1 cellular context compared by ENCODE assay signal in the genomic region with DNA sequence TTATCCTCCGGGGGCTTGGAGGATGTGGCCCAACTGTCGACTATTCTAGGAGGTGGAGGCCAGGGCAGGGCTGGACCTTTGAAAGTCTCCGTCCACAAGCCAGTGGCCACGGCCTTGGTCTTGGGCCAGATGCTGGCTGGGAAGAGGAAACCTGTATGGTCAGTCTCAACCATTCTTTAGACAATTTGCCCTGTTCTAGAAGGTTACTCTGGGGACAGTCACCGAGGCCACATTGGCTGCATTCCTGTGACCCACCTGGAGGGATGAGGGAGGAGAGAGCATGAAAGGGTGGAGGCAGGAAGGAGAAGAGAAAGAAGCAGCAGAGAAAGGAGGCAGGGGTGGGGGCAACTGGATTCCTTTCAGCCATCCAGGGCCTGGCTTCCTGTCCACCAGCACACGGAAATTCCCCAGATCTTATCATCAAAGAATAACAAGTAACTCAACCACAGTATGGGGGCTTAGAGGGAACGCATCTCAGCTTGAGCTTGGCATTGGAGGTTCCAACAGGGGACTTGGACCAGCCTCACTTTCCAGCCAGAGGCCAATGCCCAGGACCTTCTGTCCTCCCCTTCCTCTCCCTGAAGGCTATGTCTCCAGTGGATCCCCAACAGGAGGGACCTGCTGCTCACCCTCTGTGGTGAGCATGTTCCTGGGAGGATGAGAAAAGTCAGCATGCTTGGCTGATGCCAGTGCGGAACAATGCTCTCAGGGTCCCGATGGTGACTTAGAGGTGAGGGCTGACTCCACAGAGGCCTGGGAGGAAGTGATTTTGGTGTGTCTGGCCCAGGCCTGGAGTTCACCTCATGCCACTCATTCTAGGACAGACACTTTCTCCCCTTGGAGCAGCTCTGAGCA.
TF ChIP-seq lines count a peak whose summit lies in the region.

No MANE protein-coding gene starts in this region.

TF ChIP-seq in HepG2, 621 proteins besides CTCF, POLR2A, EP300 and RAD21 (continued from another document and continues in another):
- TF ChIP-seq, protein P1, sequence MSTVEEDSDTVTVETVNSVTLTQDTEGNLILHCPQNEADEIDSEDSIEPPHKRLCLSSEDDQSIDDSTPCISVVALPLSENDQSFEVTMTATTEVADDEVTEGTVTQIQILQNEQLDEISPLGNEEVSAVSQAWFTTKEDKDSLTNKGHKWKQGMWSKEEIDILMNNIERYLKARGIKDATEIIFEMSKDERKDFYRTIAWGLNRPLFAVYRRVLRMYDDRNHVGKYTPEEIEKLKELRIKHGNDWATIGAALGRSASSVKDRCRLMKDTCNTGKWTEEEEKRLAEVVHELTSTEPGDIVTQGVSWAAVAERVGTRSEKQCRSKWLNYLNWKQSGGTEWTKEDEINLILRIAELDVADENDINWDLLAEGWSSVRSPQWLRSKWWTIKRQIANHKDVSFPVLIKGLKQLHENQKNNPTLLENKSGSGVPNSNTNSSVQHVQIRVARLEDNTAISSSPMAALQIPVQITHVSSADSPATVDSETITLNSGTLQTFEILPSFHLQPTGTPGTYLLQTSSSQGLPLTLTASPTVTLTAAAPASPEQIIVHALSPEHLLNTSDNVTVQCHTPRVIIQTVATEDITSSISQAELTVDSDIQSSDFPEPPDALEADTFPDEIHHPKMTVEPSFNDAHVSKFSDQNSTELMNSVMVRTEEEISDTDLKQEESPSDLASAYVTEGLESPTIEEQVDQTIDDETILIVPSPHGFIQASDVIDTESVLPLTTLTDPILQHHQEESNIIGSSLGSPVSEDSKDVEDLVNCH (CRISPR knock-in tag; IDR thresholded peaks at IDR 0.05): no peak
- no peak for TF ChIP-seq ZKSCAN5 (CRISPR knock-in tag; IDR thresholded peaks at IDR 0.05)
- TF ChIP-seq ZNF83 (CRISPR knock-in tag; IDR thresholded peaks at IDR 0.05; ENCODE audit: borderline replicate concordance): no peak
- no peak for TF ChIP-seq ZNF598 (CRISPR knock-in tag; IDR thresholded peaks at IDR 0.05; ENCODE audit: borderline replicate concordance)
- TF ChIP-seq, protein P2, sequence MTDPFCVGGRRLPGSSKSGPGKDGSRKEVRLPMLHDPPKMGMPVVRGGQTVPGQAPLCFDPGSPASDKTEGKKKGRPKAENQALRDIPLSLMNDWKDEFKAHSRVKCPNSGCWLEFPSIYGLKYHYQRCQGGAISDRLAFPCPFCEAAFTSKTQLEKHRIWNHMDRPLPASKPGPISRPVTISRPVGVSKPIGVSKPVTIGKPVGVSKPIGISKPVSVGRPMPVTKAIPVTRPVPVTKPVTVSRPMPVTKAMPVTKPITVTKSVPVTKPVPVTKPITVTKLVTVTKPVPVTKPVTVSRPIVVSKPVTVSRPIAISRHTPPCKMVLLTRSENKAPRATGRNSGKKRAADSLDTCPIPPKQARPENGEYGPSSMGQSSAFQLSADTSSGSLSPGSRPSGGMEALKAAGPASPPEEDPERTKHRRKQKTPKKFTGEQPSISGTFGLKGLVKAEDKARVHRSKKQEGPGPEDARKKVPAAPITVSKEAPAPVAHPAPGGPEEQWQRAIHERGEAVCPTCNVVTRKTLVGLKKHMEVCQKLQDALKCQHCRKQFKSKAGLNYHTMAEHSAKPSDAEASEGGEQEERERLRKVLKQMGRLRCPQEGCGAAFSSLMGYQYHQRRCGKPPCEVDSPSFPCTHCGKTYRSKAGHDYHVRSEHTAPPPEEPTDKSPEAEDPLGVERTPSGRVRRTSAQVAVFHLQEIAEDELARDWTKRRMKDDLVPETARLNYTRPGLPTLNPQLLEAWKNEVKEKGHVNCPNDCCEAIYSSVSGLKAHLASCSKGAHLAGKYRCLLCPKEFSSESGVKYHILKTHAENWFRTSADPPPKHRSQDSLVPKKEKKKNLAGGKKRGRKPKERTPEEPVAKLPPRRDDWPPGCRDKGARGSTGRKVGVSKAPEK (CRISPR knock-in tag; IDR thresholded peaks at IDR 0.05; ENCODE audit: borderline replicate concordance): no peak
- TF ChIP-seq LCORL (IDR thresholded peaks at IDR 0.05): no peak
- no peak for TF ChIP-seq LCORL (CRISPR knock-in tag; IDR thresholded peaks at IDR 0.05)
- no peak for TF ChIP-seq NFATC3 (CRISPR knock-in tag; IDR thresholded peaks at IDR 0.05)
- TF ChIP-seq, protein P3, sequence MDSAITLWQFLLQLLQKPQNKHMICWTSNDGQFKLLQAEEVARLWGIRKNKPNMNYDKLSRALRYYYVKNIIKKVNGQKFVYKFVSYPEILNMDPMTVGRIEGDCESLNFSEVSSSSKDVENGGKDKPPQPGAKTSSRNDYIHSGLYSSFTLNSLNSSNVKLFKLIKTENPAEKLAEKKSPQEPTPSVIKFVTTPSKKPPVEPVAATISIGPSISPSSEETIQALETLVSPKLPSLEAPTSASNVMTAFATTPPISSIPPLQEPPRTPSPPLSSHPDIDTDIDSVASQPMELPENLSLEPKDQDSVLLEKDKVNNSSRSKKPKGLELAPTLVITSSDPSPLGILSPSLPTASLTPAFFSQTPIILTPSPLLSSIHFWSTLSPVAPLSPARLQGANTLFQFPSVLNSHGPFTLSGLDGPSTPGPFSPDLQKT (CRISPR knock-in tag; IDR thresholded peaks at IDR 0.05; ENCODE audit: borderline replicate concordance): no peak
- TF ChIP-seq HOXD1 (CRISPR knock-in tag; IDR thresholded peaks at IDR 0.05): no peak
- TF ChIP-seq ATF1 (CRISPR knock-in tag; IDR thresholded peaks at IDR 0.05): no peak
- no peak for TF ChIP-seq HNRNPK (IDR thresholded peaks at IDR 0.05; ENCODE audit: low read depth, low read length, poor library complexity, severe bottlenecking)
- TF ChIP-seq, protein P4, sequence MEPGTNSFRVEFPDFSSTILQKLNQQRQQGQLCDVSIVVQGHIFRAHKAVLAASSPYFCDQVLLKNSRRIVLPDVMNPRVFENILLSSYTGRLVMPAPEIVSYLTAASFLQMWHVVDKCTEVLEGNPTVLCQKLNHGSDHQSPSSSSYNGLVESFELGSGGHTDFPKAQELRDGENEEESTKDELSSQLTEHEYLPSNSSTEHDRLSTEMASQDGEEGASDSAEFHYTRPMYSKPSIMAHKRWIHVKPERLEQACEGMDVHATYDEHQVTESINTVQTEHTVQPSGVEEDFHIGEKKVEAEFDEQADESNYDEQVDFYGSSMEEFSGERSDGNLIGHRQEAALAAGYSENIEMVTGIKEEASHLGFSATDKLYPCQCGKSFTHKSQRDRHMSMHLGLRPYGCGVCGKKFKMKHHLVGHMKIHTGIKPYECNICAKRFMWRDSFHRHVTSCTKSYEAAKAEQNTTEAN (CRISPR knock-in tag; conservative IDR thresholded peaks at IDR 0.05): no peak
- TF ChIP-seq ZBTB8A (CRISPR knock-in tag; IDR thresholded peaks at IDR 0.05; ENCODE audit: borderline replicate concordance, low read depth): no peak
- TF ChIP-seq KMT2B (CRISPR knock-in tag; IDR thresholded peaks at IDR 0.05): no peak
- no peak for TF ChIP-seq XRCC5 (optimal IDR thresholded peaks at IDR 0.05; ENCODE audit: low read length)
- no peak for TF ChIP-seq SALL2 (CRISPR knock-in tag; IDR thresholded peaks at IDR 0.05)
- no peak for TF ChIP-seq ZNF891 (CRISPR knock-in tag; IDR thresholded peaks at IDR 0.05)
- TF ChIP-seq RBM22 (optimal IDR thresholded peaks at IDR 0.05; ENCODE audit: low read length): no peak
- no peak for TF ChIP-seq CBX1 (IDR thresholded peaks at IDR 0.05; ENCODE audit: low read depth)
- TF ChIP-seq, protein P5, sequence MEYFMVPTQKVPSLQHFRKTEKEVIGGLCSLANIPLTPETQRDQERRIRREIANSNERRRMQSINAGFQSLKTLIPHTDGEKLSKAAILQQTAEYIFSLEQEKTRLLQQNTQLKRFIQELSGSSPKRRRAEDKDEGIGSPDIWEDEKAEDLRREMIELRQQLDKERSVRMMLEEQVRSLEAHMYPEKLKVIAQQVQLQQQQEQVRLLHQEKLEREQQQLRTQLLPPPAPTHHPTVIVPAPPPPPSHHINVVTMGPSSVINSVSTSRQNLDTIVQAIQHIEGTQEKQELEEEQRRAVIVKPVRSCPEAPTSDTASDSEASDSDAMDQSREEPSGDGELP (IDR thresholded peaks at IDR 0.05; ENCODE audit: borderline replicate concordance, low read depth): 0 out of 2 replicates have a peak, but pooled peaks have one; percentile 32
- no peak for TF ChIP-seq U2AF1 (optimal IDR thresholded peaks at IDR 0.05; ENCODE audit: low read depth, low read length)
- no peak for TF ChIP-seq SMYD3 (CRISPR knock-in tag; IDR thresholded peaks at IDR 0.05)
- TF ChIP-seq HMG20B (CRISPR knock-in tag; conservative IDR thresholded peaks at IDR 0.05): no peak
- TF ChIP-seq, protein P6, sequence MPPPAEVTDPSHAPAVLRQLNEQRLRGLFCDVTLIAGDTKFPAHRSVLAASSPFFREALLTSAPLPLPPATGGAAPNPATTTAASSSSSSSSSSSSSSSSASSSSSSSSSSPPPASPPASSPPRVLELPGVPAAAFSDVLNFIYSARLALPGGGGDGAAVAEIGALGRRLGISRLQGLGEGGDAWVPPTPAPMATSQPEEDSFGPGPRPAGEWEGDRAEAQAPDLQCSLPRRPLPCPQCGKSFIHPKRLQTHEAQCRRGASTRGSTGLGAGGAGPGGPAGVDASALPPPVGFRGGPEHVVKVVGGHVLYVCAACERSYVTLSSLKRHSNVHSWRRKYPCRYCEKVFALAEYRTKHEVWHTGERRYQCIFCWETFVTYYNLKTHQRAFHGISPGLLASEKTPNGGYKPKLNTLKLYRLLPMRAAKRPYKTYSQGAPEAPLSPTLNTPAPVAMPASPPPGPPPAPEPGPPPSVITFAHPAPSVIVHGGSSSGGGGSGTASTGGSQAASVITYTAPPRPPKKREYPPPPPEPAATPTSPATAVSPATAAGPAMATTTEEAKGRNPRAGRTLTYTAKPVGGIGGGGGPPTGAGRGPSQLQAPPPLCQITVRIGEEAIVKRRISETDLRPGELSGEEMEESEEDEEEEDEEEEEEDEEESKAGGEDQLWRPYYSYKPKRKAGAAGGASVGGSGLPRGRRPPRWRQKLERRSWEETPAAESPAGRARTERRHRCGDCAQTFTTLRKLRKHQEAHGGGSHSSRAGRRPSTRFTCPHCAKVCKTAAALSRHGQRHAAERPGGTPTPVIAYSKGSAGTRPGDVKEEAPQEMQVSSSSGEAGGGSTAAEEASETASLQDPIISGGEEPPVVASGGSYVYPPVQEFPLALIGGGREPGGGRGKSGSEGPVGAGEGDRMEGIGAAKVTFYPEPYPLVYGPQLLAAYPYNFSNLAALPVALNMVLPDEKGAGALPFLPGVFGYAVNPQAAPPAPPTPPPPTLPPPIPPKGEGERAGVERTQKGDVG (CRISPR knock-in tag; IDR thresholded peaks at IDR 0.05; ENCODE audit: borderline replicate concordance): no peak
- TF ChIP-seq, protein P7, sequence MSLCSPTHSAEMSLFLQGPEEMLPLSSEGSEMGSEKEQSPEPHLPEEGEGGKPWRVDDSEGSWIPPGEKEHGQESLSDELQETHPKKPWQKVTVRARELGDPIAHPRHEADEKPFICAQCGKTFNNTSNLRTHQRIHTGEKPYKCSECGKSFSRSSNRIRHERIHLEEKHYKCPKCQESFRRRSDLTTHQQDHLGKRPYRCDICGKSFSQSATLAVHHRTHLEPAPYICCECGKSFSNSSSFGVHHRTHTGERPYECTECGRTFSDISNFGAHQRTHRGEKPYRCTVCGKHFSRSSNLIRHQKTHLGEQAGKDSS (CRISPR knock-in tag; IDR thresholded peaks at IDR 0.05; ENCODE audit: borderline replicate concordance, low read depth): no peak; the same call in 1 of the 2 replicates
- TF ChIP-seq, protein P8, sequence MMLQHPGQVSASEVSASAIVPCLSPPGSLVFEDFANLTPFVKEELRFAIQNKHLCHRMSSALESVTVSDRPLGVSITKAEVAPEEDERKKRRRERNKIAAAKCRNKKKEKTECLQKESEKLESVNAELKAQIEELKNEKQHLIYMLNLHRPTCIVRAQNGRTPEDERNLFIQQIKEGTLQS (CRISPR knock-in tag; IDR thresholded peaks at IDR 0.05): no peak
- no peak for TF ChIP-seq RFX1 (IDR thresholded peaks at IDR 0.05)
- no peak for TF ChIP-seq KAT2B (IDR thresholded peaks at IDR 0.05; ENCODE audit: borderline replicate concordance, low read depth, low read length)
- no peak for TF ChIP-seq ARHGAP35 (CRISPR knock-in tag; IDR thresholded peaks at IDR 0.05; ENCODE audit: borderline replicate concordance)
- TF ChIP-seq ZFP1 (CRISPR knock-in tag; IDR thresholded peaks at IDR 0.05): no peak
- TF ChIP-seq ATAD3A (CRISPR knock-in tag; IDR thresholded peaks at IDR 0.05): no peak
- no peak for TF ChIP-seq ZFP36 (IDR thresholded peaks at IDR 0.05; ENCODE audit: borderline replicate concordance, low read depth, low read length, partially characterized antibody)
- TF ChIP-seq HNRNPH1 (optimal IDR thresholded peaks at IDR 0.05; ENCODE audit: low read depth, low read length): no peak
- TF ChIP-seq, protein P9, sequence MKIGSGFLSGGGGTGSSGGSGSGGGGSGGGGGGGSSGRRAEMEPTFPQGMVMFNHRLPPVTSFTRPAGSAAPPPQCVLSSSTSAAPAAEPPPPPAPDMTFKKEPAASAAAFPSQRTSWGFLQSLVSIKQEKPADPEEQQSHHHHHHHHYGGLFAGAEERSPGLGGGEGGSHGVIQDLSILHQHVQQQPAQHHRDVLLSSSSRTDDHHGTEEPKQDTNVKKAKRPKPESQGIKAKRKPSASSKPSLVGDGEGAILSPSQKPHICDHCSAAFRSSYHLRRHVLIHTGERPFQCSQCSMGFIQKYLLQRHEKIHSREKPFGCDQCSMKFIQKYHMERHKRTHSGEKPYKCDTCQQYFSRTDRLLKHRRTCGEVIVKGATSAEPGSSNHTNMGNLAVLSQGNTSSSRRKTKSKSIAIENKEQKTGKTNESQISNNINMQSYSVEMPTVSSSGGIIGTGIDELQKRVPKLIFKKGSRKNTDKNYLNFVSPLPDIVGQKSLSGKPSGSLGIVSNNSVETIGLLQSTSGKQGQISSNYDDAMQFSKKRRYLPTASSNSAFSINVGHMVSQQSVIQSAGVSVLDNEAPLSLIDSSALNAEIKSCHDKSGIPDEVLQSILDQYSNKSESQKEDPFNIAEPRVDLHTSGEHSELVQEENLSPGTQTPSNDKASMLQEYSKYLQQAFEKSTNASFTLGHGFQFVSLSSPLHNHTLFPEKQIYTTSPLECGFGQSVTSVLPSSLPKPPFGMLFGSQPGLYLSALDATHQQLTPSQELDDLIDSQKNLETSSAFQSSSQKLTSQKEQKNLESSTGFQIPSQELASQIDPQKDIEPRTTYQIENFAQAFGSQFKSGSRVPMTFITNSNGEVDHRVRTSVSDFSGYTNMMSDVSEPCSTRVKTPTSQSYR (CRISPR knock-in tag; IDR thresholded peaks at IDR 0.05; ENCODE audit: borderline replicate concordance): no peak
- no peak for TF ChIP-seq ZNF878 (CRISPR knock-in tag; IDR thresholded peaks at IDR 0.05)
- TF ChIP-seq KLF13 (CRISPR knock-in tag; IDR thresholded peaks at IDR 0.05): no peak
- no peak for TF ChIP-seq ZNF557 (CRISPR knock-in tag; IDR thresholded peaks at IDR 0.05)
- peak; percentile 74 for TF ChIP-seq ZNF263 (CRISPR knock-in tag; IDR thresholded peaks at IDR 0.05)
- TF ChIP-seq ZNF546 (CRISPR knock-in tag; conservative IDR thresholded peaks at IDR 0.05): no peak
- no peak for TF ChIP-seq ZNF354B (CRISPR knock-in tag; IDR thresholded peaks at IDR 0.05)
- TF ChIP-seq, protein P10, sequence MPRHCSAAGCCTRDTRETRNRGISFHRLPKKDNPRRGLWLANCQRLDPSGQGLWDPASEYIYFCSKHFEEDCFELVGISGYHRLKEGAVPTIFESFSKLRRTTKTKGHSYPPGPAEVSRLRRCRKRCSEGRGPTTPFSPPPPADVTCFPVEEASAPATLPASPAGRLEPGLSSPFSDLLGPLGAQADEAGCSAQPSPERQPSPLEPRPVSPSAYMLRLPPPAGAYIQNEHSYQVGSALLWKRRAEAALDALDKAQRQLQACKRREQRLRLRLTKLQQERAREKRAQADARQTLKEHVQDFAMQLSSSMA (CRISPR knock-in tag; IDR thresholded peaks at IDR 0.05): no peak
- no peak for TF ChIP-seq POLR2AphosphoS5 (IDR thresholded peaks at IDR 0.05; ENCODE audit: low read depth, low read length)
- TF ChIP-seq PRMT3 (CRISPR knock-in tag; IDR thresholded peaks at IDR 0.05; ENCODE audit: borderline replicate concordance, low read depth): no peak
- TF ChIP-seq PHF8 (CRISPR knock-in tag; IDR thresholded peaks at IDR 0.05): no peak
- TF ChIP-seq ZNF333 (CRISPR knock-in tag; IDR thresholded peaks at IDR 0.05; ENCODE audit: borderline replicate concordance): no peak
- TF ChIP-seq SNAI1 (CRISPR knock-in tag; IDR thresholded peaks at IDR 0.05; ENCODE audit: borderline replicate concordance): no peak
- no peak for TF ChIP-seq ATF7 (IDR thresholded peaks at IDR 0.05)
- 0 out of 2 replicates have a peak, but pooled peaks have one; percentile 37 for TF ChIP-seq ATF7 (CRISPR knock-in tag; IDR thresholded peaks at IDR 0.05)
